18 cellular contexts compared by ENCODE assay signal in genomic region chr18:77035380-77035779, GRCh38.
DNase-seq lines count a peak whose midpoint lies in the region; ATAC-seq and TF ChIP-seq lines count a peak whose summit lies in the region.
"Had no signal": no experiment of that assay in that cellular context is flagged by ENCODE, and none has a peak within 500 bp of the region (broad histone marks: within the 10 kb centered on the region; RNA-seq: fewer than 3 reads in every experiment).

No MANE protein-coding gene starts in this region.

- no peaks in the 10 kb centered on the region for H3K9me3 ChIP-seq in adipocyte (ENCODE audit: control insufficient read depth, low read length)
- H3K9me3 ChIP-seq: BE2C, breast epithelium, HAP-1, uterus had no signal

- intact Hi-C loops in activated CD4-positive, alpha-beta memory T cell treated with anti-CD3 and anti-CD28 coated beads for 36 hours (cut with micrococcal nuclease) = no loop called here

- H3K9ac ChIP-seq in adipocyte (ENCODE audit: low read length) = peak overlapping the region; percentile 63

- POLR2A ChIA-PET in activated CD4-positive, alpha-beta memory T cell treated with anti-CD3 and anti-CD28 coated beads for 36 hours (lab: Charles Lee) = interaction anchor here (0.8 kb wide), 1 partner anchor 73 kb away, joined by 3 read pairs; no protein-coding TSS in a partner anchor
- POLR2A ChIA-PET in activated CD4-positive, alpha-beta memory T cell treated with anti-CD3 and anti-CD28 coated beads, Interleukin-2, amount 10 ng/mL, durations not matched to agents 7 days and 5 days (lab: Charles Lee) = no interaction called here

- H3K27ac Mint-ChIP-seq in activated CD4-positive, alpha-beta memory T cell treated with anti-CD3 and anti-CD28 coated beads for 36 hours = peak overlapping the region; percentile 40
- H3K27ac Mint-ChIP-seq in activated CD4-positive, alpha-beta memory T cell treated with anti-CD3 and anti-CD28 coated beads, Interleukin-2, amount 10 ng/mL, durations not matched to agents 7 days and 5 days = no peak overlapping the region
- peak overlapping the region; percentile 56 for H3K27ac Mint-ChIP-seq in glutamatergic neuron (ENCODE audit: unreplicated experiment)
- peak overlapping the region; percentile 74 for H3K27ac Mint-ChIP-seq in stimulated activated effector memory CD8-positive, alpha-beta T cell treated with anti-CD3 and anti-CD28 coated beads, Interleukin-12 subunit alpha, Interleukin-12 subunit beta, amount 100 ng/mL, for 72 hours
- H3K27ac Mint-ChIP-seq: activated B cell treated with CpG ODN at 0.5 μM for 24 hours; activated naive CD8-positive, alpha-beta T cell treated with anti-CD3 and anti-CD28 coated beads for 36 hours had no signal

- peaks cover 18% of the 10 kb centered on the region for H3K36me3 Mint-ChIP-seq in activated CD4-positive, alpha-beta memory T cell treated with anti-CD3 and anti-CD28 coated beads for 36 hours
- peaks cover 55% of the 10 kb centered on the region for H3K36me3 Mint-ChIP-seq in activated CD4-positive, alpha-beta memory T cell treated with anti-CD3 and anti-CD28 coated beads, Interleukin-2, amount 10 ng/mL, durations not matched to agents 7 days and 5 days (ENCODE audit: low read depth)
- H3K36me3 Mint-ChIP-seq in glutamatergic neuron (ENCODE audit: unreplicated experiment) = no peaks in the 10 kb centered on the region
- H3K36me3 Mint-ChIP-seq in stimulated activated effector memory CD8-positive, alpha-beta T cell treated with anti-CD3 and anti-CD28 coated beads, Interleukin-12 subunit alpha, Interleukin-12 subunit beta, amount 100 ng/mL, for 72 hours = peaks cover 15% of the 10 kb centered on the region

- no peak for ATAC-seq in stimulated activated effector memory CD8-positive, alpha-beta T cell treated with anti-CD3 and anti-CD28 coated beads, Interleukin-12 subunit alpha, Interleukin-12 subunit beta, amount 100 ng/mL, for 72 hours
- ATAC-seq in GM19328 (IDR thresholded peaks at IDR 0.05; ENCODE audit: unreplicated experiment) (no peak), GM19395 (IDR thresholded peaks at IDR 0.05; ENCODE audit: unreplicated experiment) (no peak)

- H3K4me3 Mint-ChIP-seq in activated CD4-positive, alpha-beta memory T cell treated with anti-CD3 and anti-CD28 coated beads for 36 hours = no peak overlapping the region
- no peak overlapping the region for H3K4me3 Mint-ChIP-seq in activated CD4-positive, alpha-beta memory T cell treated with anti-CD3 and anti-CD28 coated beads, Interleukin-2, amount 10 ng/mL, durations not matched to agents 7 days and 5 days
- H3K4me3 Mint-ChIP-seq in glutamatergic neuron (ENCODE audit: unreplicated experiment) = peak overlapping the region; percentile 48
- no peak overlapping the region for H3K4me3 Mint-ChIP-seq in stimulated activated effector memory CD8-positive, alpha-beta T cell treated with anti-CD3 and anti-CD28 coated beads, Interleukin-12 subunit alpha, Interleukin-12 subunit beta, amount 100 ng/mL, for 72 hours
- H3K4me3 Mint-ChIP-seq: activated B cell treated with CpG ODN at 0.5 μM for 24 hours; activated naive CD8-positive, alpha-beta T cell treated with anti-CD3 and anti-CD28 coated beads for 36 hours; neural crest cell had no signal

- no peak for DNase-seq in activated CD4-positive, alpha-beta memory T cell treated with anti-CD3 and anti-CD28 coated beads for 36 hours
- no peak for DNase-seq in activated CD4-positive, alpha-beta memory T cell treated with anti-CD3 and anti-CD28 coated beads, Interleukin-2, amount 10 ng/mL, durations not matched to agents 7 days and 5 days
- DNase-seq in adipocyte (ENCODE audit: low read depth) (no peak), glutamatergic neuron (no peak)
- DNase-seq in stimulated activated effector memory CD8-positive, alpha-beta T cell treated with anti-CD3 and anti-CD28 coated beads, Interleukin-12 subunit alpha, Interleukin-12 subunit beta, amount 100 ng/mL, for 72 hours (ENCODE audit: low spot score in 2 of 2) = no peak
- no peak for DNase-seq in stimulated activated CD4-positive, alpha-beta T cell treated with anti-CD3 and anti-CD28 coated beads, Interleukin-15, amount 100 ng/mL, for 24 hours
- DNase-seq: activated B cell treated with CpG ODN at 0.5 μM for 24 hours; activated naive CD8-positive, alpha-beta T cell treated with anti-CD3 and anti-CD28 coated beads for 36 hours; BE2C; foreskin melanocyte; NCI-H510A; T-helper 9 cell; uterus had no signal

- H3K4me3 ChIP-seq in adipocyte (ENCODE audit: low read length) = peak overlapping the region; percentile 24
- H3K4me3 ChIP-seq: breast epithelium, HAP-1, uterus had no signal

- CTCF ChIA-PET in activated CD4-positive, alpha-beta memory T cell treated with anti-CD3 and anti-CD28 coated beads for 36 hours (lab: Charles Lee) = interaction anchor here (1.0 to 2.2 kb wide), 2 partner anchors 19 to 35 kb away, joined by 3 to 19 read pairs; no protein-coding TSS in a partner anchor
- CTCF ChIA-PET in activated CD4-positive, alpha-beta memory T cell treated with anti-CD3 and anti-CD28 coated beads, Interleukin-2, amount 10 ng/mL, durations not matched to agents 7 days and 5 days (lab: Charles Lee) = interaction anchor here (1.0 kb wide), 1 partner anchor 19 kb away, joined by 3 read pairs; no protein-coding TSS in a partner anchor

- no peaks in the 10 kb centered on the region for H3K36me3 ChIP-seq in adipocyte (ENCODE audit: control insufficient read depth, insufficient read depth, low read length, severe bottlenecking)
- H3K36me3 ChIP-seq: BE2C, breast epithelium, HAP-1, uterus had no signal

- no peaks in the 10 kb centered on the region for H3K27me3 Mint-ChIP-seq in activated CD4-positive, alpha-beta memory T cell treated with anti-CD3 and anti-CD28 coated beads for 36 hours
- H3K27me3 Mint-ChIP-seq in activated CD4-positive, alpha-beta memory T cell treated with anti-CD3 and anti-CD28 coated beads, Interleukin-2, amount 10 ng/mL, durations not matched to agents 7 days and 5 days = no peaks in the 10 kb centered on the region
- H3K27me3 Mint-ChIP-seq in glutamatergic neuron (ENCODE audit: unreplicated experiment) = peaks cover 5% of the 10 kb centered on the region
- H3K27me3 Mint-ChIP-seq: activated B cell treated with CpG ODN at 0.5 μM for 24 hours; activated naive CD8-positive, alpha-beta T cell treated with anti-CD3 and anti-CD28 coated beads for 36 hours had no signal

- TF ChIP-seq CTCF in glutamatergic neuron (IDR thresholded peaks at IDR 0.05; ENCODE audit: partially characterized antibody, unreplicated experiment) = no peak

- no peaks in the 10 kb centered on the region for H3K9me3 Mint-ChIP-seq in activated CD4-positive, alpha-beta memory T cell treated with anti-CD3 and anti-CD28 coated beads for 36 hours
- no peaks in the 10 kb centered on the region for H3K9me3 Mint-ChIP-seq in activated CD4-positive, alpha-beta memory T cell treated with anti-CD3 and anti-CD28 coated beads, Interleukin-2, amount 10 ng/mL, durations not matched to agents 7 days and 5 days
- H3K9me3 Mint-ChIP-seq in glutamatergic neuron (ENCODE audit: unreplicated experiment) = peaks cover 5% of the 10 kb centered on the region
- H3K9me3 Mint-ChIP-seq in stimulated activated effector memory CD8-positive, alpha-beta T cell treated with anti-CD3 and anti-CD28 coated beads, Interleukin-12 subunit alpha, Interleukin-12 subunit beta, amount 100 ng/mL, for 72 hours = no peaks in the 10 kb centered on the region
- H3K9me3 Mint-ChIP-seq: activated B cell treated with CpG ODN at 0.5 μM for 24 hours; activated naive CD8-positive, alpha-beta T cell treated with anti-CD3 and anti-CD28 coated beads for 36 hours had no signal

- peaks cover 47% of the 10 kb centered on the region for H3K4me1 Mint-ChIP-seq in activated CD4-positive, alpha-beta memory T cell treated with anti-CD3 and anti-CD28 coated beads for 36 hours (ENCODE audit: low read depth)
- H3K4me1 Mint-ChIP-seq in activated CD4-positive, alpha-beta memory T cell treated with anti-CD3 and anti-CD28 coated beads, Interleukin-2, amount 10 ng/mL, durations not matched to agents 7 days and 5 days = peaks cover 33% of the 10 kb centered on the region
- H3K4me1 Mint-ChIP-seq in glutamatergic neuron (ENCODE audit: low read depth, unreplicated experiment) = peaks cover 37% of the 10 kb centered on the region
- H3K4me1 Mint-ChIP-seq in stimulated activated effector memory CD8-positive, alpha-beta T cell treated with anti-CD3 and anti-CD28 coated beads, Interleukin-12 subunit alpha, Interleukin-12 subunit beta, amount 100 ng/mL, for 72 hours = peaks cover 74% of the 10 kb centered on the region

- peaks cover 21% of the 10 kb centered on the region for H3K4me1 ChIP-seq in adipocyte (ENCODE audit: control insufficient read depth, insufficient read depth, low read length)
- H3K4me1 ChIP-seq: BE2C, breast epithelium, HAP-1, uterus had no signal

- no peaks in the 10 kb centered on the region for H3K27me3 ChIP-seq in adipocyte (replicated peaks; ENCODE audit: control insufficient read depth, insufficient read depth, low read length)
- H3K27me3 ChIP-seq: BE2C, breast epithelium, uterus had no signal
